8 cellular contexts compared by ENCODE assay signal in the genomic region with DNA sequence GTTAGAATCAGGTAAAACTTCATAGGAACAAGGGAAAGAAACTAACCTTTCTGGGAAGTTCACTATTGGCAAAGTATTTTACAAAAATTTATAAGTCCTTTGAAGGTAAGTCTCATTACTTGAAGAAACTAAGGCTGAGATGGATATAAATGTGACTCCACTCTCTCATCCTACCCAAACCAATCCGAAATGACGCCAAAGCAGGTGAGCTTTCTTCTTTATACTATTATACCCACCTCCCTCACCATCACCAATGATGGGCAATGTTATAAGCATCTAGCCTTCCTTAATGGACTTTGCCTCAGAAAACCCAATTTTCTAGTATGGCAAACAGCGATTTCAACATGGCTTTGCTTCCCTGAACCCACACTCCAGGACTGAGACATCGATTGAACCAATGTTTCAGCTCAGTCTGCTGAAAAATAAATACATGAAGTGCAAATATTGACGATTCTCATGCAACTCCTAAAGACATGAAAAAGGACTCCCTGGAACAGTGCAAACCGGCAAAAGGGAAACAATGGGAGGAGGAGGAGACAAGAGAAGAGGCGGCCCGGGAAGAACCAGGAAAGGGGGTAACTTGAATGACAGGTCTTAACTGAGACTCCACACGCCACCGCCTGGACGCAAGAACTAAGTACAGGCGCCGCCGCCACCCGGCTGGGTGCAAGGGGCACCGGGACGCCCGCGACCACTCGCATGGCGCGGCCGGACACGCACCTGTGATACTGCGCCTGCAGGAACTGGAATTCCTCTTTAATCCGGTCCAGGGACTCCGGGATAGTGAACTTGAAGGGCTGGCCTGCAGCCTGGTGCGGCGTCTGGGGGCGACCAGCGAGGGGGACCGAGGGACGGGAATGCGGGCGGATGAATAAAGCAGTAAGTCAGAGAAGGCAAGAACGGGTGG. TPM values are rescaled to one million over a fixed set of nuclear protein-coding genes. Genes with fewer than 3 reads are reported as not detected.
A peak's percentile ranks its signal among the peaks of the same experiment; 100 is the strongest.
DNase-seq lines count a peak whose midpoint lies in the region; ATAC-seq and TF ChIP-seq lines count a peak whose summit lies in the region.

No MANE protein-coding gene starts in this region.

- no peaks in the 10 kb centered on the region for H3K79me2 ChIP-seq in DOHH2 (ENCODE audit: control insufficient read depth, low read length)

- no peaks in the 10 kb centered on the region for H3K9me3 Mint-ChIP-seq in activated naive CD4-positive, alpha-beta T cell treated with anti-CD3 and anti-CD28 coated beads, Interleukin-2, amount 10 ng/mL, durations not matched to agents 7 days and 5 days
- H3K9me3 Mint-ChIP-seq in natural killer cell treated with Interleukin-12 subunit alpha and Interleukin-12 subunit beta and Interleukin-15 and Interleukin-18, amount 100 ng/mL, for 72 hours, result no peaks in the 10 kb centered on the region

- peak overlapping the region; percentile 42 for H3K4me3 Mint-ChIP-seq in activated naive CD4-positive, alpha-beta T cell treated with anti-CD3 and anti-CD28 coated beads, Interleukin-2, amount 10 ng/mL, durations not matched to agents 7 days and 5 days
- no peak overlapping the region for H3K4me3 Mint-ChIP-seq in natural killer cell treated with Interleukin-12 subunit alpha and Interleukin-12 subunit beta and Interleukin-15 and Interleukin-18, amount 100 ng/mL, for 72 hours

- TF ChIP-seq CTCF in DOHH2 (IDR thresholded peaks at IDR 0.05; ENCODE audit: low read depth, low read length, poor library complexity, severe bottlenecking), result peak; percentile 51
- TF ChIP-seq CTCF in uterus (IDR thresholded peaks at IDR 0.05), result peak; percentile 66 to 78 (median 76)

- no peaks in the 10 kb centered on the region for H3K9me2 ChIP-seq in DOHH2 (replicated peaks; ENCODE audit: control insufficient read depth, low read length)

- DNase-seq in NCI-H460 (ENCODE audit: extremely low read depth, low read depth), result peak; percentile 68
- DNase-seq in activated naive CD4-positive, alpha-beta T cell treated with anti-CD3 and anti-CD28 coated beads, Interleukin-2, amount 10 ng/mL, durations not matched to agents 7 days and 5 days, result peak; percentile 34
- peak; percentile 51 for DNase-seq in germinal center (ENCODE audit: low spot score)
- peak; percentile 71 for DNase-seq in natural killer cell treated with Interleukin-12 subunit alpha and Interleukin-12 subunit beta and Interleukin-15 and Interleukin-18, amount 100 ng/mL, for 72 hours (ENCODE audit: low spot score)
- peak; percentile 74 to 83 for DNase-seq in uterus

- peaks cover 65% of the 10 kb centered on the region for H3K27me3 ChIP-seq in DOHH2 (ENCODE audit: control insufficient read depth, low read length)
- no peaks in the 10 kb centered on the region for H3K27me3 ChIP-seq in uterus

- H3K27ac ChIP-seq in DOHH2 (ENCODE audit: low read depth, low read length) (no peak overlapping the region), uterus (peak overlapping the region; percentile 89 to 93)

- H3K36me3 Mint-ChIP-seq in activated naive CD4-positive, alpha-beta T cell treated with anti-CD3 and anti-CD28 coated beads, Interleukin-2, amount 10 ng/mL, durations not matched to agents 7 days and 5 days, result peaks cover 5% of the 10 kb centered on the region
- H3K36me3 Mint-ChIP-seq in natural killer cell treated with Interleukin-12 subunit alpha and Interleukin-12 subunit beta and Interleukin-15 and Interleukin-18, amount 100 ng/mL, for 72 hours, result no peaks in the 10 kb centered on the region

- H3K9me3 ChIP-seq in DOHH2 (ENCODE audit: control insufficient read depth, insufficient read depth, low read length) (no peaks in the 10 kb centered on the region), uterus (no peaks in the 10 kb centered on the region)

- CTCF ChIA-PET in activated naive CD4-positive, alpha-beta T cell treated with anti-CD3 and anti-CD28 coated beads, Interleukin-2, amount 10 ng/mL, durations not matched to agents 7 days and 5 days (lab: Charles Lee), result no interaction called here

- peaks cover 26% of the 10 kb centered on the region for H3K4me1 Mint-ChIP-seq in activated naive CD4-positive, alpha-beta T cell treated with anti-CD3 and anti-CD28 coated beads, Interleukin-2, amount 10 ng/mL, durations not matched to agents 7 days and 5 days
- peaks cover 21 to 29% of the 10 kb centered on the region in 2 donors for H3K4me1 Mint-ChIP-seq in natural killer cell treated with Interleukin-12 subunit alpha and Interleukin-12 subunit beta and Interleukin-15 and Interleukin-18, amount 100 ng/mL, for 72 hours (ENCODE audit: low read depth in 2 of 2)

- peaks cover 20% of the 10 kb centered on the region for H3K27me3 Mint-ChIP-seq in activated naive CD4-positive, alpha-beta T cell treated with anti-CD3 and anti-CD28 coated beads, Interleukin-2, amount 10 ng/mL, durations not matched to agents 7 days and 5 days
- H3K27me3 Mint-ChIP-seq in natural killer cell treated with Interleukin-12 subunit alpha and Interleukin-12 subunit beta and Interleukin-15 and Interleukin-18, amount 100 ng/mL, for 72 hours, result peaks cover 4 to 5% of the 10 kb centered on the region in 2 donors

- H3K4me3 ChIP-seq in DOHH2 (ENCODE audit: low read length), result no peak overlapping the region
- H3K4me3 ChIP-seq in uterus, result peak overlapping the region; percentile 81 to 94

- intact Hi-C loops in uterus (cut with DNase I; ENCODE audit: low total_unique reads), result no loop called here

- H3F3A ChIP-seq in DOHH2 (ENCODE audit: control insufficient read depth, insufficient read depth), result no peaks in the 10 kb centered on the region

- H3K4me2 ChIP-seq in DOHH2 (ENCODE audit: low read length), result peak overlapping the region; percentile 28; the same call in 1 of the 2 replicates

- TF ChIP-seq POLR2A in uterus (IDR thresholded peaks at IDR 0.05), result peak in 1 of 2 donors; percentile 15

- H3K4me1 ChIP-seq in DOHH2 (ENCODE audit: control insufficient read depth, low read length) (peaks cover 10% of the 10 kb centered on the region), uterus (no peaks in the 10 kb centered on the region)

- peak; percentile 25 for ATAC-seq in HG03439 (IDR thresholded peaks at IDR 0.05; ENCODE audit: unreplicated experiment)
- no peak for ATAC-seq in natural killer cell treated with Interleukin-12 subunit alpha and Interleukin-12 subunit beta and Interleukin-15 and Interleukin-18, amount 100 ng/mL, for 72 hours
- ATAC-seq in HG03045 (IDR thresholded peaks at IDR 0.05; ENCODE audit: unreplicated experiment), result no peak

- no peaks in the 10 kb centered on the region for H4K20me1 ChIP-seq in DOHH2 (ENCODE audit: control insufficient read depth, insufficient read depth, low read depth, low read length)

- H3K36me3 ChIP-seq in DOHH2 (ENCODE audit: control insufficient read depth, low read length), result no peaks in the 10 kb centered on the region
- H3K36me3 ChIP-seq in uterus, result no peaks in the 10 kb centered on the region

- no peak overlapping the region for H3K27ac Mint-ChIP-seq in activated naive CD4-positive, alpha-beta T cell treated with anti-CD3 and anti-CD28 coated beads, Interleukin-2, amount 10 ng/mL, durations not matched to agents 7 days and 5 days
- peak overlapping the region in 1 of 2 donors; percentile 33 for H3K27ac Mint-ChIP-seq in natural killer cell treated with Interleukin-12 subunit alpha and Interleukin-12 subunit beta and Interleukin-15 and Interleukin-18, amount 100 ng/mL, for 72 hours

RNA-seq across cellular contexts. Expression of gene TLE1, which starts 2.5 kb away (rescaled TPM):
- 7.3 and 9.8 TPM in 2 replicates for total RNA-seq in NCI-H460 (2014; rRNA removed; shearing (Covaris generic))
- polyA plus RNA-seq in NCI-H460 (2014; cell fraction: nucleus; rRNA removed), result 3.4 and 5.1 TPM in 2 replicates
- total RNA-seq in natural killer cell treated with Interleukin-12 subunit alpha and Interleukin-12 subunit beta and Interleukin-15 and Interleukin-18, amount 100 ng/mL, for 72 hours, result 1 to 10 TPM; 1.0 to 2.4 TPM
- 100 to 1,000 TPM in 1 of 4 donors, 10 to 100 TPM in 3; 31.0 to 124 (median 62.6) TPM for total RNA-seq in uterus
